8 cellular contexts compared by ENCODE assay signal in the genomic region with DNA sequence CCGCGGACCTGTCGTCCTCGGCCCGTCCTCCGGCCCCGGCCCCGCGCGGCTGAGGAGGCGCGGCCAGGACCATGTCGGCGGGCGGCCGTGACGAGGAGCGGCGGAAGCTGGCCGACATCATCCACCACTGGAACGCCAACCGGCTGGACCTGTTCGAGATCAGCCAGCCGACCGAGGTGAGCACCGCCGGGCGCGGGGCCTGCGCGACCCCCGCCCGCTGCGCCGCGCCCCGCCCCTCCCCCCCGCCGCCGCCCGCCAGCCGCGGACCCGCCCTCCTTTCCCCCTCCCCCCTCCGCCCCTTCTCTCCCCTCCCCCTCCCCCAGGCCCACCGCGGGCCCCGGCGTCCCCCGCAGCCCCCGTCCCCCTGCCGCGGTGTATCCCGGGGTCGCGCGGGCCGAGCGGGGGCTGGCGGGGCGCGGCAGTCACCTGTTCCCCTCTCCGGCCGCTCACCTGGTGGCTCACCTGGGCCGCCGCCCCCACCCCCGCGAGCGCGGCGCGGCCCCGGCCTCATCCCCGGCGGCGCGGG. TPM values are rescaled to one million over a fixed set of nuclear protein-coding genes. Genes with fewer than 3 reads are reported as not detected.
DNase-seq lines count a peak whose midpoint lies in the region; ATAC-seq and TF ChIP-seq lines count a peak whose summit lies in the region.

No MANE protein-coding gene starts in this region.

- peaks cover 0 to 12% (median 4%) of the 10 kb centered on the region in 3 donors for H3K36me3 Mint-ChIP-seq in naive thymus-derived CD8-positive, alpha-beta T cell
- H3K36me3 Mint-ChIP-seq in immature natural killer cell: peaks cover 0 to 3% (median 0%) of the 10 kb centered on the region in 3 donors

- intact Hi-C loops in dorsolateral prefrontal cortex (cut with DNase I): loop anchor here (2.0 to 10.0 kb wide), 4 partner anchors 68 to 332 kb away; no protein-coding TSS in a partner anchor

- H3K27me3 Mint-ChIP-seq in naive thymus-derived CD8-positive, alpha-beta T cell: peaks cover 13 to 66% (median 52%) of the 10 kb centered on the region in 5 donors
- H3K27me3 Mint-ChIP-seq in immature natural killer cell (ENCODE audit: low read depth in 3 of 3): peaks cover 25 to 49% (median 36%) of the 10 kb centered on the region in 3 donors

- H3K4me3 Mint-ChIP-seq in naive thymus-derived CD8-positive, alpha-beta T cell: peak overlapping the region in 3 of 10 donors; percentile 76 to 82 (median 81)
- peak overlapping the region in 2 of 5 donors; percentile 87 for H3K4me3 Mint-ChIP-seq in immature natural killer cell

- ATAC-seq in HG02623 (IDR thresholded peaks at IDR 0.05; ENCODE audit: unreplicated experiment): peak; percentile 33
- ATAC-seq in naive thymus-derived CD8-positive, alpha-beta T cell: peak; percentile 6 to 31

- no peaks in the 10 kb centered on the region for H3K27me3 ChIP-seq in dorsolateral prefrontal cortex

- TF ChIP-seq CTCF in dorsolateral prefrontal cortex (IDR thresholded peaks at IDR 0.05 in 54 of 56, conservative IDR thresholded peaks at IDR 0.05 in 2 of 56; ENCODE audit: low read depth in 1 of 56, partially characterized antibody in 56 of 56): no peak

- peaks cover 0 to 35% (median 0%) of the 10 kb centered on the region in 9 donors for H3K9me3 Mint-ChIP-seq in naive thymus-derived CD8-positive, alpha-beta T cell
- H3K9me3 Mint-ChIP-seq in immature natural killer cell: peaks cover 0 to 7% (median 0%) of the 10 kb centered on the region in 6 donors

- POLR2A ChIA-PET in naive thymus-derived CD8-positive, alpha-beta T cell (lab: Charles Lee): no interaction called here

- H3K4me3 ChIP-seq in dorsolateral prefrontal cortex: peak overlapping the region in 56 of 59 donors; percentile 42 to 86 (median 76)

- peaks cover 10 to 24% (median 23%) of the 10 kb centered on the region in 4 donors for H3K4me1 Mint-ChIP-seq in naive thymus-derived CD8-positive, alpha-beta T cell
- peaks cover 17 to 27% of the 10 kb centered on the region in 2 donors for H3K4me1 Mint-ChIP-seq in immature natural killer cell

- peak; percentile 30 for DNase-seq in stimulated activated CD4-positive, alpha-beta T cell treated with anti-CD3 and anti-CD28 coated beads, Interleukin-15, amount 100 ng/mL, for 24 hours
- DNase-seq in stimulated activated CD4-positive, alpha-beta T cell treated with anti-CD3 and anti-CD28 coated beads, Interleukin-2, amount 100 ng/mL, for 48 hours: no peak
- peak; percentile 69 for DNase-seq in NCI-H774 (lab: John Stamatoyannopoulos, UW)
- peak in 3 of 10 donors; percentile 28 to 65 (median 49) for DNase-seq in dorsolateral prefrontal cortex
- DNase-seq in naive thymus-derived CD8-positive, alpha-beta T cell: peak in 1 of 10 donors; percentile 13
- no peak for DNase-seq in immature natural killer cell
- DNase-seq in NOMO-1 treated with dmso at 0.1 percent for 144 hours (lab: John Stamatoyannopoulos, UW; ENCODE audit: unreplicated experiment): no peak

- H3K27ac ChIP-seq in dorsolateral prefrontal cortex: peak overlapping the region in 10 of 59 donors; percentile 62 to 87 (median 74)

- no peak overlapping the region for H3K27ac Mint-ChIP-seq in naive thymus-derived CD8-positive, alpha-beta T cell
- no peak overlapping the region for H3K27ac Mint-ChIP-seq in immature natural killer cell

RNA-seq across cellular contexts. Expression of a gene that starts 0.4 kb away (rescaled TPM):
- 100 to 1,000 TPM in 117 of 120 experiments, 10 to 100 TPM in 3; 83.8 to 184 (median 126) TPM for total RNA-seq in dorsolateral prefrontal cortex
- 1 to 10 TPM; 9.4 to 9.6 TPM for total RNA-seq in naive thymus-derived CD8-positive, alpha-beta T cell
- polyA plus RNA-seq in naive thymus-derived CD8-positive, alpha-beta T cell: 1 to 10 TPM in 1 of 3 donors, under 1 TPM in 1, not detected in 1; 0.46 to 1.2 TPM
- polyA plus RNA-seq in immature natural killer cell: 1 to 10 TPM in 1 of 3 donors, under 1 TPM in 1, not detected in 1; 0.27 to 1.5 TPM

Comparison
In these comparisons a context has a peak if more than half of its experiments do, and no peak if none do; other contexts are left out.
1. DNase-seq: peak in stimulated activated CD4-positive, alpha-beta T cell treated with anti-CD3 and anti-CD28 coated beads, Interleukin-15, amount 100 ng/mL, for 24 hours (single experiment) and NCI-H774 (single experiment); none in stimulated activated CD4-positive, alpha-beta T cell treated with anti-CD3 and anti-CD28 coated beads, Interleukin-2, amount 100 ng/mL, for 48 hours (0 of 2), immature natural killer cell (0 of 3) and NOMO-1 treated with dmso at 0.1 percent for 144 hours (single experiment).
2. RNA of a gene that starts 0.4 kb away (total RNA-seq): 83.8 to 184 TPM in dorsolateral prefrontal cortex; 9.4 to 9.6 TPM in naive thymus-derived CD8-positive, alpha-beta T cell; every median in the first group is over 4 times any median in the second.